ENCODE assay signal across 9 cellular contexts in genomic region chr7:100895701-100895955, GRCh38. TPM values are rescaled to one million over a fixed set of nuclear protein-coding genes. Genes with fewer than 3 reads are reported as not detected.
DNase-seq lines count a peak whose midpoint lies in the region; ATAC-seq, FAIRE-seq and TF ChIP-seq lines count a peak whose summit lies in the region.
"Had no signal": no experiment of that assay in that cellular context is flagged by ENCODE, and none has a peak within 500 bp of the region (broad histone marks: within the 10 kb centered on the region; RNA-seq: fewer than 3 reads in every experiment).

ACHE (minus strand) TSS chr7:100895888; CDS start chr7:100894232, 1,656 bp downstream.

- H3K27ac ChIP-seq in CD8-positive, alpha-beta memory T cell (ENCODE audit: low read depth, low read length): no peak within 1 kb of the TSS
- H3K27ac ChIP-seq in pancreas: peak within 1 kb of the TSS in 2 of 4 donors; percentile 57 to 72
- H3K27ac ChIP-seq: RWPE1 had no signal

- H3K27ac Mint-ChIP-seq in CD8-positive, alpha-beta memory T cell: peak within 1 kb of the TSS in 7 of 8 donors; percentile 41 to 95 (median 81)
- no peak within 1 kb of the TSS for H3K27ac Mint-ChIP-seq in T-helper 17 cell

- FAIRE-seq in pancreas (lab: Jason Lieb, UNC): no peak

- peaks cover 12 to 23% (median 18%) of the 10 kb centered on the region in 3 donors for H3K4me1 Mint-ChIP-seq in CD8-positive, alpha-beta memory T cell
- H3K4me1 Mint-ChIP-seq in T-helper 17 cell: peaks cover 22% of the 10 kb centered on the region

- H3K36me3 ChIP-seq in CD8-positive, alpha-beta memory T cell (ENCODE audit: insufficient read depth, low read length): no peaks in the 10 kb centered on the region
- no peaks in the 10 kb centered on the region for H3K36me3 ChIP-seq in pancreas

- H3K36me3 Mint-ChIP-seq in CD8-positive, alpha-beta memory T cell: no peaks in the 10 kb centered on the region
- H3K36me3 Mint-ChIP-seq in T-helper 17 cell (ENCODE audit: low read depth): peaks cover 5% of the 10 kb centered on the region

- no peaks in the 10 kb centered on the region for H3K9me3 ChIP-seq in CD8-positive, alpha-beta memory T cell (ENCODE audit: low read length)
- H3K9me3 ChIP-seq in T-helper 17 cell (ENCODE audit: control insufficient read depth, low read length, poor library complexity, severe bottlenecking) (no peaks in the 10 kb centered on the region), pancreas (no peaks in the 10 kb centered on the region)

- H3K9me3 Mint-ChIP-seq in CD8-positive, alpha-beta memory T cell: no peaks in the 10 kb centered on the region

- ATAC-seq in T-helper 17 cell (peak; percentile 20), pancreas (peak in 2 of 4 donors; percentile 25 to 47), GM21526 (IDR thresholded peaks at IDR 0.05; ENCODE audit: low FRiP score, unreplicated experiment) (no peak), HG03280 (IDR thresholded peaks at IDR 0.05; ENCODE audit: unreplicated experiment) (no peak)

- peak within 1 kb of the TSS; percentile 82 to 89 (median 85) for H3K4me3 Mint-ChIP-seq in CD8-positive, alpha-beta memory T cell
- peak within 1 kb of the TSS; percentile 92 for H3K4me3 Mint-ChIP-seq in T-helper 17 cell

- H3K27me3 ChIP-seq in CD8-positive, alpha-beta memory T cell (ENCODE audit: insufficient read depth, low read length, poor library complexity, severe bottlenecking): peaks cover 23% of the 10 kb centered on the region
- H3K27me3 ChIP-seq in pancreas: no peaks in the 10 kb centered on the region

- WGBS in pancreas, 2 donors: 1 to 3% methylated on average over 14 to 32 of the region's 32 CpGs

- TF ChIP-seq CTCF in fibroblast of villous mesenchyme (IDR thresholded peaks at IDR 0.05; ENCODE audit: insufficient read depth, low read depth, low read length) (no peak), pancreas (IDR thresholded peaks at IDR 0.05) (no peak)

- CTCF ChIA-PET in CD8-positive, alpha-beta memory T cell (lab: Charles Lee): interaction anchor here (0.7 to 2.3 kb wide), 4 partner anchors 62 to 189 kb away, joined by 3 to 14 read pairs (median 4); partner anchors contain the start of gene TRIM56

- POLR2A ChIA-PET in CD8-positive, alpha-beta memory T cell (lab: Charles Lee): no interaction called here

- H3K4me3 ChIP-seq in CD8-positive, alpha-beta memory T cell (ENCODE audit: low read length): peak within 1 kb of the TSS; percentile 59
- peak within 1 kb of the TSS; percentile 50 for H3K4me3 ChIP-seq in fibroblast of villous mesenchyme (ENCODE audit: low read depth, low read length)
- H3K4me3 ChIP-seq in pancreas: peak within 1 kb of the TSS; percentile 17 to 67 (median 42)

- peaks cover 39 to 52% of the 10 kb centered on the region in 2 donors for H3K27me3 Mint-ChIP-seq in CD8-positive, alpha-beta memory T cell
- H3K27me3 Mint-ChIP-seq in T-helper 17 cell: peaks cover 41% of the 10 kb centered on the region

- H3K4me1 ChIP-seq in CD8-positive, alpha-beta memory T cell (ENCODE audit: insufficient read depth, low read length): peaks cover 23% of the 10 kb centered on the region
- peaks cover 0 to 13% (median 5%) of the 10 kb centered on the region in 3 donors for H3K4me1 ChIP-seq in pancreas

- DNase-seq in CD8-positive, alpha-beta memory T cell: no peak
- DNase-seq in T-helper 17 cell: no peak
- DNase-seq in fibroblast of villous mesenchyme (ENCODE audit: low read depth): no peak
- peak in 3 of 6 donors; percentile 36 to 79 (median 73) for DNase-seq in pancreas
- no peak for DNase-seq in NCI-H510A (lab: John Stamatoyannopoulos, UW)
- DNase-seq in stimulated activated CD4-positive, alpha-beta T cell treated with anti-CD3 and anti-CD28 coated beads, Interleukin-4, amount 100 ng/mL, for 24 hours: no peak

- intact Hi-C loops in pancreas (cut with DNase I): loop anchor here in 1 of 3 donors (10.0 kb wide), 1 partner anchor 169 kb away; no protein-coding TSS in a partner anchor

RNA-seq across cellular contexts. Expression of gene ACHE, which starts in this region (rescaled TPM):
- total RNA-seq in CD8-positive, alpha-beta memory T cell: under 1 TPM in 1 of 2 experiments, not detected in 1; 0.20 TPM
- 0.30 TPM for polyA plus RNA-seq in CD8-positive, alpha-beta memory T cell
- total RNA-seq in T-helper 17 cell (under 1 TPM; 0.21 to 0.25 TPM), fibroblast of villous mesenchyme (not detected in 2 replicates), pancreas (10 to 100 TPM in 1 of 6 donors, 1 to 10 TPM in 5; 1.2 to 10.9 (median 3.3) TPM)
- 1 to 10 TPM; 2.2 to 4.1 TPM for polyA plus RNA-seq in pancreas

Comparison
In these comparisons a context has a peak if more than half of its experiments do, and no peak if none do; other contexts are left out.
1. Peak in ATAC-seq in T-helper 17 cell; RNA of the gene not detected or under 1 TPM.